ENCODE assay signal across 8 cellular contexts in genomic region chr5:172187118-172188032, GRCh38. TPM values are rescaled to one million over a fixed set of nuclear protein-coding genes. Genes with fewer than 3 reads are reported as not detected.
DNase-seq lines count a peak whose midpoint lies in the region; ATAC-seq and TF ChIP-seq lines count a peak whose summit lies in the region.

No MANE protein-coding gene starts in this region.

- peak overlapping the region; percentile 97 for H3K4me3 ChIP-seq in NB4 (ENCODE audit: low read depth, low read length)
- peak overlapping the region; percentile 57 for H3K4me3 ChIP-seq in lower leg skin (ENCODE audit: low read depth, poor library complexity, severe bottlenecking)

- DNase-seq in GM13976 (ENCODE audit: low spot score): peak; percentile 67
- peak; percentile 84 for DNase-seq in NB4 (ENCODE audit: low read depth)
- DNase-seq in activated CD4-positive, alpha-beta T cell treated with anti-CD3 and anti-CD28 coated beads for 4 hours: peak; percentile 69 to 72
- peak; percentile 15 for DNase-seq in cortex of kidney (lab: John Stamatoyannopoulos, UW)
- peak; percentile 63 to 93 for DNase-seq in lower leg skin (ENCODE audit: low spot score in 2 of 2)
- peak; percentile 43 for DNase-seq in stimulated activated CD8-positive, alpha-beta memory T cell treated with anti-CD3 and anti-CD28 coated beads, Interleukin-15, amount 100 ng/mL, for 1 hour (ENCODE audit: low read depth)
- no peak for DNase-seq in iPS-NIHi11 (ENCODE audit: low spot score)

- in situ Hi-C loops in GM13976 (cut with MboI; ENCODE audit: low sequenced_read_pairs, unreplicated experiment): no loop called here

- TF ChIP-seq POLR2A in NB4 (IDR thresholded peaks at IDR 0.05; ENCODE audit: extremely low read depth, insufficient read length) (no peak), lower leg skin (IDR thresholded peaks at IDR 0.05) (no peak)

- no peak for TF ChIP-seq CTCF in GM13976 (IDR thresholded peaks at IDR 0.05; ENCODE audit: borderline replicate concordance, control extremely low read depth, extremely low read depth, insufficient read depth, missing control alignments)
- no peak for TF ChIP-seq CTCF in NB4 (IDR thresholded peaks at IDR 0.05; ENCODE audit: low read depth, low read length)
- TF ChIP-seq CTCF in lower leg skin (IDR thresholded peaks at IDR 0.05): no peak

- 0% methylated on average over 53 to 63 of the region's 66 CpGs for WGBS in lower leg skin, 2 donors

- ATAC-seq in HG02588 (IDR thresholded peaks at IDR 0.05; ENCODE audit: unreplicated experiment): peak; percentile 24

- intact Hi-C loops in lower leg skin (cut with DNase I; ENCODE audit: low total_unique reads): no loop called here

RNA-seq across cellular contexts. Expression of gene STK10, which starts 0.6 kb away (rescaled TPM):
- total RNA-seq in lower leg skin: 10 to 100 TPM; 34.4 to 59.8 (median 40.7) TPM

RNA-seq across cellular contexts. Expression of gene EFCAB9, which starts 6.6 kb away (rescaled TPM):
- total RNA-seq in lower leg skin: not detected
